Comparison of ENCODE assay signal across 10 cellular contexts in genomic region chr6:33319939-33320314, GRCh38. TPM values are rescaled to one million over a fixed set of nuclear protein-coding genes. Genes with fewer than 3 reads are reported as not detected.
DNase-seq lines count a peak whose midpoint lies in the region; ATAC-seq, FAIRE-seq and TF ChIP-seq lines count a peak whose summit lies in the region.
"Had no signal": no experiment of that assay in that cellular context is flagged by ENCODE, and none has a peak within 500 bp of the region (broad histone marks: within the 10 kb centered on the region; RNA-seq: fewer than 3 reads in every experiment).

No MANE protein-coding gene starts in this region.

- intact Hi-C loops in CD4-positive, alpha-beta memory T cell (cut with micrococcal nuclease), result no loop called here
- intact Hi-C loops in PC-3 (cut with micrococcal nuclease) (no loop called here), sciatic nerve (cut with DNase I) (no loop called here)
- intact Hi-C loops in dendritic cell treated with granulocyte-macrophage colony-stimulating factor and Interleukin-4, amounts not matched to agents 40 ng/mL and 50 ng/mL, for 4 days (cut with micrococcal nuclease), result no loop called here

- H3K79me2 ChIP-seq in PC-3 (ENCODE audit: low read length), result peaks cover 38% of the 10 kb centered on the region

- CTCF ChIA-PET in CD4-positive, alpha-beta memory T cell (lab: Charles Lee; ENCODE audit: partially characterized antibody), result interaction anchor here (5.9 kb wide), 1 partner anchor 25 kb away, joined by 47 read pairs; no protein-coding TSS in a partner anchor
- CTCF ChIA-PET in PC-3 (lab: Charles Lee), result no interaction called here

- H3K4me3 ChIP-seq in CD4-positive, alpha-beta memory T cell (ENCODE audit: low read length in 2 of 2), result no peak overlapping the region
- H3K4me3 ChIP-seq in PC-3 (ENCODE audit: low read length), result peak overlapping the region; percentile 95
- H3K4me3 ChIP-seq in upper lobe of left lung, result no peak overlapping the region

- no peaks in the 10 kb centered on the region for H3K9me2 ChIP-seq in PC-3 (replicated peaks; ENCODE audit: low read length)

- no peaks in the 10 kb centered on the region for H3F3A ChIP-seq in PC-3 (ENCODE audit: low read length, unreplicated experiment)

- H3K4me1 Mint-ChIP-seq in CD4-positive, alpha-beta memory T cell, result peaks cover 43 to 94% (median 69%) of the 10 kb centered on the region in 4 donors
- H3K4me1 Mint-ChIP-seq in dendritic cell treated with granulocyte-macrophage colony-stimulating factor and Interleukin-4, amounts not matched to agents 40 ng/mL and 50 ng/mL, for 4 days (ENCODE audit: low read depth), result peaks cover 87% of the 10 kb centered on the region
- H3K4me1 Mint-ChIP-seq in progenitor cell of endocrine pancreas (ENCODE audit: low read depth), result peaks cover 37% of the 10 kb centered on the region

- peak overlapping the region in 4 of 7 donors; percentile 12 to 89 (median 78) for H3K27ac Mint-ChIP-seq in CD4-positive, alpha-beta memory T cell
- peak overlapping the region; percentile 98 for H3K27ac Mint-ChIP-seq in dendritic cell treated with granulocyte-macrophage colony-stimulating factor and Interleukin-4, amounts not matched to agents 40 ng/mL and 50 ng/mL, for 4 days
- peak overlapping the region; percentile 85 for H3K27ac Mint-ChIP-seq in progenitor cell of endocrine pancreas

- H3K36me3 Mint-ChIP-seq in CD4-positive, alpha-beta memory T cell, result peaks cover 41 to 53% of the 10 kb centered on the region in 2 donors
- peaks cover 74% of the 10 kb centered on the region for H3K36me3 Mint-ChIP-seq in dendritic cell treated with granulocyte-macrophage colony-stimulating factor and Interleukin-4, amounts not matched to agents 40 ng/mL and 50 ng/mL, for 4 days (ENCODE audit: low read depth)
- H3K36me3 Mint-ChIP-seq in progenitor cell of endocrine pancreas (ENCODE audit: insufficient read depth), result peaks cover 26% of the 10 kb centered on the region

- TF ChIP-seq POLR2A in upper lobe of left lung (IDR thresholded peaks at IDR 0.05), result no peak
- TF ChIP-seq POLR2A in GM12892 (IDR thresholded peaks at IDR 0.05; ENCODE audit: low read depth, low read length), result no peak

- H3K27me3 ChIP-seq in CD4-positive, alpha-beta memory T cell (ENCODE audit: insufficient read depth, low read length), result no peaks in the 10 kb centered on the region
- H3K27me3 ChIP-seq in PC-3 (ENCODE audit: low read length) (no peaks in the 10 kb centered on the region), upper lobe of left lung (no peaks in the 10 kb centered on the region)

- 94 to 96% methylated on average over 3 of the region's 3 CpGs for WGBS in upper lobe of left lung, 2 donors

- BruUV-seq in PC-3 (replicated peaks; lab: Mats Ljungman, UMichigan), result no TSS peak

- H3K27ac ChIP-seq in CD4-positive, alpha-beta memory T cell (ENCODE audit: low read depth, low read length), result no peak overlapping the region
- peak overlapping the region; percentile 86 for H3K27ac ChIP-seq in PC-3 (ENCODE audit: low read length)
- H3K27ac ChIP-seq in upper lobe of left lung, result peak overlapping the region in 1 of 4 donors; percentile 52

- no peaks in the 10 kb centered on the region for H3K9me3 ChIP-seq in CD4-positive, alpha-beta memory T cell (ENCODE audit: control insufficient read depth in 1 of 2, low read length in 2 of 2)
- no peaks in the 10 kb centered on the region for H3K9me3 ChIP-seq in PC-3 (ENCODE audit: low read length)
- H3K9me3 ChIP-seq in upper lobe of left lung, result no peaks in the 10 kb centered on the region

- no peak overlapping the region for H2AFZ ChIP-seq in PC-3 (ENCODE audit: low read length)

- TF ChIP-seq EP300 in upper lobe of left lung (IDR thresholded peaks at IDR 0.05), result no peak

- peak overlapping the region; percentile 46 for H3K9ac ChIP-seq in PC-3 (ENCODE audit: low read length)

- peak overlapping the region in 4 of 8 donors; percentile 67 to 99 (median 98) for H3K4me3 Mint-ChIP-seq in CD4-positive, alpha-beta memory T cell
- H3K4me3 Mint-ChIP-seq in dendritic cell treated with granulocyte-macrophage colony-stimulating factor and Interleukin-4, amounts not matched to agents 40 ng/mL and 50 ng/mL, for 4 days, result no peak overlapping the region
- peak overlapping the region; percentile 64 for H3K4me3 Mint-ChIP-seq in progenitor cell of endocrine pancreas (ENCODE audit: low read depth)

- no peaks in the 10 kb centered on the region for H3K27me3 Mint-ChIP-seq in CD4-positive, alpha-beta memory T cell
- no peaks in the 10 kb centered on the region for H3K27me3 Mint-ChIP-seq in dendritic cell treated with granulocyte-macrophage colony-stimulating factor and Interleukin-4, amounts not matched to agents 40 ng/mL and 50 ng/mL, for 4 days
- no peaks in the 10 kb centered on the region for H3K27me3 Mint-ChIP-seq in progenitor cell of endocrine pancreas

- DNase-seq in CD4-positive, alpha-beta memory T cell, result no peak
- no peak for DNase-seq in PC-3
- no peak for DNase-seq in progenitor cell of endocrine pancreas (ENCODE audit: low spot score, unreplicated experiment)
- DNase-seq in sciatic nerve (ENCODE audit: low spot score), result no peak
- no peak for DNase-seq in upper lobe of left lung
- no peak for DNase-seq in GM12892 (ENCODE audit: insufficient read length)
- no peak for DNase-seq in AG08396 (ENCODE audit: low spot score)
- DNase-seq: activated gamma-delta T cell treated with Interleukin-2 at 50 U/mL for 16 hours, NCI-H187 had no signal

- peak overlapping the region; percentile 96 for H3K4me2 ChIP-seq in PC-3 (ENCODE audit: low read length)

- no peak for FAIRE-seq in GM12892 (lab: Jason Lieb, UNC)

- POLR2A ChIA-PET in CD4-positive, alpha-beta memory T cell (lab: Charles Lee; ENCODE audit: partially characterized antibody), result interaction anchor here (0.9 to 1.7 kb wide), 3 partner anchors 19 to 349 kb away, joined by 3 to 4 read pairs (median 3); partner anchors contain the start of gene WDR46
- POLR2A ChIA-PET in PC-3 (lab: Charles Lee; ENCODE audit: unreplicated experiment), result interaction anchor here (0.7 kb wide), 1 partner anchor 16 kb away, joined by 3 read pairs; no protein-coding TSS in a partner anchor

- H3K36me3 ChIP-seq in CD4-positive, alpha-beta memory T cell (ENCODE audit: insufficient read depth, low read length), result peaks cover 33% of the 10 kb centered on the region
- H3K36me3 ChIP-seq in PC-3 (ENCODE audit: low read depth, low read length) (peaks cover 12% of the 10 kb centered on the region; the same call in 1 of the 2 replicates), upper lobe of left lung (peaks cover 7 to 39% (median 33%) of the 10 kb centered on the region in 4 donors)

- peaks cover 76% of the 10 kb centered on the region for H3K4me1 ChIP-seq in CD4-positive, alpha-beta memory T cell (ENCODE audit: insufficient read depth, low read length)
- H3K4me1 ChIP-seq in PC-3 (ENCODE audit: insufficient read depth, low read length), result peaks cover 56% of the 10 kb centered on the region
- peaks cover 54 to 70% (median 65%) of the 10 kb centered on the region in 4 donors for H3K4me1 ChIP-seq in upper lobe of left lung

- peaks cover 0 to 5% (median 0%) of the 10 kb centered on the region in 8 donors for H3K9me3 Mint-ChIP-seq in CD4-positive, alpha-beta memory T cell
- H3K9me3 Mint-ChIP-seq in dendritic cell treated with granulocyte-macrophage colony-stimulating factor and Interleukin-4, amounts not matched to agents 40 ng/mL and 50 ng/mL, for 4 days, result no peaks in the 10 kb centered on the region
- no peaks in the 10 kb centered on the region for H3K9me3 Mint-ChIP-seq in progenitor cell of endocrine pancreas (ENCODE audit: low read depth)

- no peaks in the 10 kb centered on the region for H4K20me1 ChIP-seq in PC-3 (ENCODE audit: low read length)

- no peak for TF ChIP-seq CTCF in PC-3 (conservative IDR thresholded peaks at IDR 0.05; ENCODE audit: low read depth, low read length)
- TF ChIP-seq CTCF in progenitor cell of endocrine pancreas (IDR thresholded peaks at IDR 0.05; ENCODE audit: unreplicated experiment), result no peak
- TF ChIP-seq CTCF in upper lobe of left lung (IDR thresholded peaks at IDR 0.05), result no peak

- ATAC-seq in PC-3 (no peak), sciatic nerve (no peak), upper lobe of left lung (ENCODE audit: low FRiP score in 2 of 2) (no peak)

RNA-seq across cellular contexts. Expression of gene ZBTB22, which starts 2.4 kb away (rescaled TPM):
- total RNA-seq in CD4-positive, alpha-beta memory T cell, result 10 to 100 TPM; 28.6 to 28.7 TPM
- polyA plus RNA-seq in CD4-positive, alpha-beta memory T cell, result 10 to 100 TPM; 15.3 to 18.4 TPM
- total RNA-seq in PC-3 (2014; rRNA removed), result 18.8 and 19.8 TPM in 2 replicates
- 27.3 and 28.1 TPM in 2 replicates for total RNA-seq in progenitor cell of endocrine pancreas
- 23.2 TPM for total RNA-seq in sciatic nerve
- total RNA-seq in upper lobe of left lung, result 10 to 100 TPM; 24.2 to 32.5 (median 28.2) TPM
- polyA plus RNA-seq in GM12892 (2012; ENCODE audit: missing spikeins), result 6.0 TPM

RNA-seq across cellular contexts. Expression of gene DAXX, which starts 2.8 kb away (rescaled TPM):
- 10 to 100 TPM; 76.4 to 84.7 TPM for total RNA-seq in CD4-positive, alpha-beta memory T cell
- polyA plus RNA-seq in CD4-positive, alpha-beta memory T cell, result 100 to 1,000 TPM in 1 of 2 donors, 10 to 100 TPM in 1; 73.1 to 125 TPM
- 35.1 and 40.3 TPM in 2 replicates for total RNA-seq in PC-3 (2014; rRNA removed)
- 47.5 and 48.4 TPM in 2 replicates for total RNA-seq in progenitor cell of endocrine pancreas
- 35.9 TPM for total RNA-seq in sciatic nerve
- total RNA-seq in upper lobe of left lung, result 10 to 100 TPM; 29.3 to 57.6 (median 43.5) TPM
- 40.0 TPM for polyA plus RNA-seq in GM12892 (2012; ENCODE audit: missing spikeins)

RNA-seq across cellular contexts. Expression of gene TAPBP, which starts 6.0 kb away (rescaled TPM):
- total RNA-seq in CD4-positive, alpha-beta memory T cell, result 100 to 1,000 TPM; 240 to 248 TPM
- polyA plus RNA-seq in CD4-positive, alpha-beta memory T cell, result 100 to 1,000 TPM; 277 to 370 TPM
- 67.2 and 77.8 TPM in 2 replicates for total RNA-seq in PC-3 (2014; rRNA removed)
- 20.2 and 22.3 TPM in 2 replicates for total RNA-seq in progenitor cell of endocrine pancreas
- total RNA-seq in sciatic nerve, result 85.5 TPM
- total RNA-seq in upper lobe of left lung, result 100 to 1,000 TPM; 131 to 310 (median 221) TPM
- 51.3 TPM for polyA plus RNA-seq in GM12892 (2012; ENCODE audit: missing spikeins)

RNA-seq across cellular contexts. Expression of gene RGL2, which starts 21.2 kb away (rescaled TPM):
- 10 to 100 TPM; 66.8 to 67.9 TPM for total RNA-seq in CD4-positive, alpha-beta memory T cell
- polyA plus RNA-seq in CD4-positive, alpha-beta memory T cell, result 10 to 100 TPM in 1 of 2 donors, 1 to 10 TPM in 1; 10.0 to 12.5 TPM
- total RNA-seq in PC-3 (2014; rRNA removed), result 34.9 and 37.0 TPM in 2 replicates
- total RNA-seq in progenitor cell of endocrine pancreas, result 175 and 196 TPM in 2 replicates
- 83.5 TPM for total RNA-seq in sciatic nerve
- 100 to 1,000 TPM in 2 of 6 donors, 10 to 100 TPM in 4; 56.5 to 149 (median 77.9) TPM for total RNA-seq in upper lobe of left lung
- 11.8 TPM for polyA plus RNA-seq in GM12892 (2012; ENCODE audit: missing spikeins)

RNA-seq across cellular contexts. Expression of gene PFDN6, which starts 30.5 kb away (rescaled TPM):
- total RNA-seq in CD4-positive, alpha-beta memory T cell, result 10 to 100 TPM; 43.6 to 45.5 TPM
- 10 to 100 TPM; 33.1 to 36.7 TPM for polyA plus RNA-seq in CD4-positive, alpha-beta memory T cell
- total RNA-seq in PC-3 (2014; rRNA removed) (153 and 181 TPM in 2 replicates), progenitor cell of endocrine pancreas (46.1 and 52.1 TPM in 2 replicates), sciatic nerve (27.1 TPM), upper lobe of left lung (10 to 100 TPM; 13.8 to 42.9 (median 30.7) TPM)
- 203 TPM for polyA plus RNA-seq in GM12892 (2012; ENCODE audit: missing spikeins)
